8 cellular contexts compared by ENCODE assay signal in the genomic region with DNA sequence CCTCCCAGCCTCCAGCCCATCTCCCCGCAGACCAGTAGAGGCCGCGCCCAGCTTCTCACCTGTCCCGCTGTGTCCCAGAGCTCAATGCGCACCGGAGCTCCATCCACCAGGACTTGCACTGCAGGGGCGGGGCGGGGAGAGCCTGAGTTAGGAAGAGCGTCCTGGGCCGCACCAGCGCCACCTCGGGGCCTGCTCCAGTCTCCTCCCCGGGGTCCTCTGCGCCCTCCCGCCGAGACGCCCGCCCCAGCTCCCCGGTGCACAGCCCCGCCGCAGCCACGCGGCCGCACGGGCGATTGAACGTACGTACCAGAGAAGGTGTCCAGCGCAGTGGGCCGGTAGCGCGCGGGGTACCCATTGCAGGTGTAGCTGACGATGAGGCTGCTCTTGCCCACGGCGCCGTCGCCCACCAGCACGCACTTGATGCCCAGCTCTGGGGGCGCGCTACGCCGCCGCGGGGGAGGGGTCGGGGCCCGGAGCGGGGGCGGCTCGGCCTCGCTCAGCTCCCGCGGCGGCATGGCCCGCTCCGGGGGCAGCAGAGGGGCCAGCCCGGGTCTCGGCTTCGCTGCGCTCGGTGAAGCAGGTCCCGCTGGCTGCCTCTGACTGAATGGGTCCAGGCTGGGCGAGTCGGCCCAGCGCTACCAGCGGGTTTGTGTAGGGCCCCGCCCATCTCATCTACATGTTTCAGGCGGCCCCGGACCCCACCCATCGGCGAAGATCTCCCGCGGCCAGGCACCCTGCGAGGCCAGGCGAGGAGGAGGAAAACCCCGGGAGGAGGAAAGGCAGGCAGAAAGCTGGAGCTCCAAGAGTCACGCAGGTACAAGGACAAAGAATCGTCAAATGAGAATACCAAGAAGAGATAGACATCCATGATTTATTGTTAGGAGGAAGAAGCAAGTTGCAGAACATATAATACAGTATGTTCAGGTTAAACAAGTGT. TPM values are rescaled to one million over a fixed set of nuclear protein-coding genes. Genes with fewer than 3 reads are reported as not detected.
DNase-seq lines count a peak whose midpoint lies in the region; ATAC-seq and TF ChIP-seq lines count a peak whose summit lies in the region.

Gene RHOV, minus strand, starts transcription at position 610 of the 937 bp plus-strand sequence. Its CDS starts 95 bp downstream, at position 515.

- H3K4me3 Mint-ChIP-seq in neural crest cell: peak within 1 kb of the TSS; percentile 80

- peak in 3 of 4 donors; percentile 43 to 75 (median 64) for TF ChIP-seq POLR2A in esophagus squamous epithelium (IDR thresholded peaks at IDR 0.05)

- H3K36me3 Mint-ChIP-seq in neural crest cell (ENCODE audit: low read depth): no peaks in the 10 kb centered on the region

- H3K9me3 Mint-ChIP-seq in neural crest cell: no peaks in the 10 kb centered on the region

- peaks cover 5% of the 10 kb centered on the region for H3K4me1 Mint-ChIP-seq in neural crest cell

- WGBS in esophagus squamous epithelium, 2 donors: 0% methylated on average over 9 to 12 of the region's 78 CpGs
- 1% methylated on average over 78 of the region's 78 CpGs for WGBS in urinary bladder

- H3K36me3 ChIP-seq in esophagus squamous epithelium (peaks cover 0 to 7% (median 0%) of the 10 kb centered on the region in 3 donors), urinary bladder (ENCODE audit: insufficient read depth) (no peaks in the 10 kb centered on the region)

- TF ChIP-seq CTCF in AG10803 (conservative IDR thresholded peaks at IDR 0.05; ENCODE audit: low read length) (no peak; the same call in 1 of the 2 replicates), esophagus squamous epithelium (IDR thresholded peaks at IDR 0.05) (peak in 5 of 6 experiments; percentile 7 to 46 (median 17)), neural crest cell (conservative IDR thresholded peaks at IDR 0.05) (peak; percentile 58)

- no peak within 1 kb of the TSS for H3K27ac Mint-ChIP-seq in neural crest cell (ENCODE audit: unreplicated experiment)

- DNase-seq in AG10803 (ENCODE audit: low read depth) (peak; percentile 20), NCI-H82 treated with DMSO at 0.1 percent for 48 hours (lab: John Stamatoyannopoulos, UW; ENCODE audit: unreplicated experiment) (peak; percentile 50), esophagus squamous epithelium (lab: John Stamatoyannopoulos, UW) (no peak), neural crest cell (ENCODE audit: low read depth, low spot score) (peak; percentile 57)
- peak; percentile 78 for DNase-seq in activated CD8-positive, alpha-beta memory T cell treated with anti-CD3 and anti-CD28 coated beads, Interleukin-2, amount 50 U/mL, for 48 hours

- intact Hi-C loops in esophagus squamous epithelium (cut with DNase I): no loop called here

- ATAC-seq in GM18909 (IDR thresholded peaks at IDR 0.05; ENCODE audit: poor library complexity, unreplicated experiment) (peak; percentile 58), HG03439 (IDR thresholded peaks at IDR 0.05; ENCODE audit: unreplicated experiment) (peak; percentile 51)

- H3K9me3 ChIP-seq in esophagus squamous epithelium: no peaks in the 10 kb centered on the region

- H3K4me3 ChIP-seq in AG10803 (ENCODE audit: low read length) (peak within 1 kb of the TSS; percentile 48), esophagus squamous epithelium (peak within 1 kb of the TSS; percentile 59 to 85 (median 74)), urinary bladder (ENCODE audit: low read depth, low read length) (peak within 1 kb of the TSS; percentile 47)

- H3K27me3 Mint-ChIP-seq in neural crest cell (ENCODE audit: low read depth): peaks cover 34% of the 10 kb centered on the region

- peaks cover 0 to 17% (median 0%) of the 10 kb centered on the region in 4 donors for H3K27me3 ChIP-seq in esophagus squamous epithelium

- H3K27ac ChIP-seq in esophagus squamous epithelium: peak within 1 kb of the TSS; percentile 82 to 96 (median 94)
- H3K27ac ChIP-seq in urinary bladder (ENCODE audit: low read depth): peak within 1 kb of the TSS; percentile 75

- peaks cover 8 to 94% (median 14%) of the 10 kb centered on the region in 3 donors for H3K4me1 ChIP-seq in esophagus squamous epithelium
- H3K4me1 ChIP-seq in urinary bladder (ENCODE audit: insufficient read depth): no peaks in the 10 kb centered on the region

RNA-seq across cellular contexts. Expression of gene RHOV, which starts in this region (rescaled TPM):
- total RNA-seq in esophagus squamous epithelium: 100 to 1,000 TPM in 3 of 4 donors, 10 to 100 TPM in 1; 94.0 to 146 (median 123) TPM
- 0.80 and 1.0 TPM in 2 replicates for total RNA-seq in neural crest cell
- total RNA-seq in urinary bladder: 9.3 TPM
- 4.0 TPM for polyA plus RNA-seq in urinary bladder
